ENCODE assay signal across 12 cellular contexts in the genomic region with DNA sequence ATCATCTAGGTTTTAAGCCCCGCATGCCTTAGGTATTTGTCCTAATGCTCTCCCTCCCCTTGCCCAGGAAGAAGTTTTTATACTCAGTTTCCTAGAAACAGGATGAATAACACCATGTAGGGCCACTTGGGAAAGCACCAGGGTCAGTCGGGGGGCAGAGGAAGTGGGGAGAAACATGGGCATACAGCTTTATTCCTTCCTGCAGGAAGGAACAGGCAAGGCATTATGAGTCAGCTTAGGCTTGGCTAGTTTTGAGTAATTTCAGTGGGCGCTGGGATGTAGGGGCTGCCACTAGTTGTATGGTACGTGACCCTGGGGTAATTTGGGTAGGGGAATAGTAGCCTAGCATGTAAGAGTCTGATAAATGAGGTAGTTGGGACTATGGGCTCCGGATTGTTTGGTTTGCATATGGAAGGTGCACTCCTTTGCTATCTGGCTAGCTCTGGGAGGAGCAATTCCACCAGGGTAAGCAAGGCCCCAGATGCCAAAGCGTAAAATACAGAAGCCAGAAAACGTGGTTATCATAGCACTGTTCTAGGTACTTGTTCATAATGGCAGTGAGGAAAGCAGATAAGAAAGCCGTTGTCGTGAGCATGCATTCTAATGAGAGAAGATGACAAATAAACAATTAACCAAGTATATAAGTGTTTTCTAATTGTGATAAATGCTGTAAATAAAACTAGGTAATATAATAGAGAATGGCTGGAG. TPM values are rescaled to one million over a fixed set of nuclear protein-coding genes. Genes with fewer than 3 reads are reported as not detected.
DNase-seq lines count a peak whose midpoint lies in the region; ATAC-seq, FAIRE-seq and TF ChIP-seq lines count a peak whose summit lies in the region.
"Had no signal": no experiment of that assay in that cellular context is flagged by ENCODE, and none has a peak within 500 bp of the region (broad histone marks: within the 10 kb centered on the region; RNA-seq: fewer than 3 reads in every experiment).

No MANE protein-coding gene starts in this region.

- ATAC-seq in GM19035 (IDR thresholded peaks at IDR 0.05; ENCODE audit: unreplicated experiment) (no peak), GM18511 (IDR thresholded peaks at IDR 0.05; ENCODE audit: unreplicated experiment) (no peak), aorta (ENCODE audit: low FRiP score) (no peak)

- in situ Hi-C loops in astrocyte of the cerebellum (cut with HindIII; ENCODE audit: low sequenced_read_pairs), result no loop called here

- no peak for TF ChIP-seq POLR2A in H54 (IDR thresholded peaks at IDR 0.05; ENCODE audit: low read depth, low read length)

- peaks cover 0 to 2% of the 10 kb centered on the region in 2 donors for H3K4me1 ChIP-seq in aorta (ENCODE audit: control insufficient read depth in 1 of 2, insufficient read depth in 2 of 2, low read length in 2 of 2)

- no peak for TF ChIP-seq CTCF in astrocyte of the cerebellum (IDR thresholded peaks at IDR 0.05; ENCODE audit: low read depth, low read length, missing control alignments)

- H3K4me3 ChIP-seq in astrocyte of the cerebellum (ENCODE audit: low read depth, low read length), result no peak overlapping the region
- no peak overlapping the region for H3K4me3 ChIP-seq in aorta (ENCODE audit: low read length in 2 of 2)
- H3K4me3 ChIP-seq: vagina had no signal

- peak; percentile 95 for FAIRE-seq in H54 (lab: Jason Lieb, UNC)
- FAIRE-seq: colon had no signal

- H3K27me3 ChIP-seq in aorta (ENCODE audit: control insufficient read depth in 1 of 2, insufficient read depth in 2 of 2, low read length in 1 of 2), result no peaks in the 10 kb centered on the region
- H3K27me3 ChIP-seq: vagina had no signal

- intact Hi-C loops in aorta (cut with DNase I), result no loop called here

- 84 to 87% methylated on average over 9 of the region's 9 CpGs for WGBS in aorta, 2 donors

- H3K27ac ChIP-seq in aorta (ENCODE audit: low read depth in 1 of 2, low read length in 2 of 2), result no peak overlapping the region
- H3K27ac ChIP-seq: vagina had no signal

- H3K36me3 ChIP-seq in aorta (ENCODE audit: control insufficient read depth in 1 of 2, insufficient read depth in 2 of 2, low read length in 1 of 2), result no peaks in the 10 kb centered on the region
- H3K36me3 ChIP-seq: vagina had no signal

- DNase-seq in CD1c-positive myeloid dendritic cell (ENCODE audit: extremely low spot score), result peak; percentile 77
- peak; percentile 15 for DNase-seq in H54 (ENCODE audit: insufficient read length, low spot score)
- DNase-seq in astrocyte of the cerebellum (ENCODE audit: low read depth), result peak; percentile 13
- peak; percentile 96 for DNase-seq in kidney tubule cell (ENCODE audit: low spot score)
- DNase-seq in NCI-H2029 treated with DMSO at 0.1 percent for 48 hours (lab: John Stamatoyannopoulos, UW), result no peak
- DNase-seq in aorta, result no peak
- DNase-seq: activated CD8-positive, alpha-beta memory T cell treated with anti-CD3 and anti-CD28 coated beads, Interleukin-2, amount 50 U/mL, for 48 hours; NCI-H2171 treated with DMSO at 0.1 percent for 48 hours had no signal

- H3K9me3 ChIP-seq in aorta (ENCODE audit: control insufficient read depth, low read length), result no peaks in the 10 kb centered on the region
- H3K9me3 ChIP-seq: vagina had no signal

RNA-seq across cellular contexts. Expression of gene ACER3, which starts 24.8 kb away (rescaled TPM):
- total RNA-seq in aorta, result 10 to 100 TPM; 17.6 to 27.3 TPM
- polyA plus RNA-seq in aorta, result 1 to 10 TPM; 3.6 to 4.3 TPM

Comparison
In these comparisons a context has a peak if more than half of its experiments do, and no peak if none do; other contexts are left out.
1. DNase-seq: peak in CD1c-positive myeloid dendritic cell (single experiment), H54 (single experiment), astrocyte of the cerebellum (single experiment) and kidney tubule cell (single experiment); none in NCI-H2029 treated with DMSO at 0.1 percent for 48 hours (single experiment) and aorta (0 of 2).